ENCODE assay signal across 25 cellular contexts in genomic region chr6:133730881-133731280, GRCh38.
DNase-seq lines count a peak whose midpoint lies in the region; ATAC-seq and TF ChIP-seq lines count a peak whose summit lies in the region.
"Had no signal": no experiment of that assay in that cellular context is flagged by ENCODE, and none has a peak within 500 bp of the region (broad histone marks: within the 10 kb centered on the region; RNA-seq: fewer than 3 reads in every experiment).

No MANE protein-coding gene starts in this region.

- H3K4me2 ChIP-seq in neural progenitor cell, result no peak overlapping the region
- H3K4me2 ChIP-seq: KMS-11 had no signal

- TF ChIP-seq CTCF in epithelial cell of esophagus (IDR thresholded peaks at IDR 0.05; ENCODE audit: insufficient read depth, low read depth, low read length, missing control alignments) (no peak), neural progenitor cell (IDR thresholded peaks at IDR 0.05) (no peak)
- TF ChIP-seq CTCF in activated CD8-positive, alpha-beta T cell treated with anti-CD3 and anti-CD28 coated beads for 36 hours (IDR thresholded peaks at IDR 0.05), result no peak

- POLR2A ChIA-PET in activated CD8-positive, alpha-beta T cell treated with anti-CD3 and anti-CD28 coated beads for 36 hours (lab: Charles Lee), result no interaction called here

- H3K4me1 Mint-ChIP-seq in neural progenitor cell, result no peaks in the 10 kb centered on the region
- H3K4me1 Mint-ChIP-seq in stimulated activated memory B cell treated with anti-CD40 and anti-IgM and Interleukin-4, amounts not matched to agents 10 μg/mL and 1 μg/mL and 100 μg/mL, for 72 hours, result no peaks in the 10 kb centered on the region
- no peaks in the 10 kb centered on the region for H3K4me1 Mint-ChIP-seq in activated CD8-positive, alpha-beta T cell treated with anti-CD3 and anti-CD28 coated beads for 36 hours (ENCODE audit: low read depth)
- H3K4me1 Mint-ChIP-seq: activated naive CD8-positive, alpha-beta T cell treated with anti-CD3 and anti-CD28 coated beads, Interleukin-2, amount 10 ng/mL, durations not matched to agents 7 days and 5 days; mesothelial cell of epicardium had no signal

- intact Hi-C loops in activated CD8-positive, alpha-beta T cell treated with anti-CD3 and anti-CD28 coated beads for 36 hours (cut with micrococcal nuclease), result no loop called here

- no peak overlapping the region for H3K27ac Mint-ChIP-seq in neural progenitor cell
- H3K27ac Mint-ChIP-seq in stimulated activated memory B cell treated with anti-CD40 and anti-IgM and Interleukin-4, amounts not matched to agents 10 μg/mL and 1 μg/mL and 100 μg/mL, for 72 hours, result no peak overlapping the region
- H3K27ac Mint-ChIP-seq in activated CD8-positive, alpha-beta T cell treated with anti-CD3 and anti-CD28 coated beads for 36 hours, result no peak overlapping the region
- H3K27ac Mint-ChIP-seq: activated naive CD8-positive, alpha-beta T cell treated with anti-CD3 and anti-CD28 coated beads, Interleukin-2, amount 10 ng/mL, durations not matched to agents 7 days and 5 days; activated T-helper 2 cell treated with anti-CD3 and anti-CD28 coated beads, Interferon-gamma antibody, Interleukin-2, Interleukin-4, amounts not matched to agents 10 μg/mL and 5 μg/mL and 100 μg/mL, durations not matched to agents 14 hours and 24 hours and 36 hours; CD4-positive, alpha-beta T cell; effector memory CD8-positive, alpha-beta T cell; mesothelial cell of epicardium; natural killer cell treated with Interleukin-12 subunit alpha and Interleukin-12 subunit beta and Interleukin-15 and Interleukin-18, amount 100 ng/mL, for 72 hours; T-helper 2 cell treated with Interferon-gamma antibody and Interleukin-4, amounts not matched to agents 5 μg/mL and 100 μg/mL, for 36 hours had no signal

- peak overlapping the region; percentile 9 for H2AFZ ChIP-seq in neural progenitor cell (replicated peaks)
- H2AFZ ChIP-seq: parathyroid adenoma had no signal

- H3K9me3 Mint-ChIP-seq in neural progenitor cell, result peaks cover 12% of the 10 kb centered on the region
- peaks cover 7% of the 10 kb centered on the region for H3K9me3 Mint-ChIP-seq in stimulated activated memory B cell treated with anti-CD40 and anti-IgM and Interleukin-4, amounts not matched to agents 10 μg/mL and 1 μg/mL and 100 μg/mL, for 72 hours
- H3K9me3 Mint-ChIP-seq in activated CD8-positive, alpha-beta T cell treated with anti-CD3 and anti-CD28 coated beads for 36 hours, result peaks cover 9% of the 10 kb centered on the region
- H3K9me3 Mint-ChIP-seq: activated T-helper 2 cell treated with anti-CD3 and anti-CD28 coated beads, Interferon-gamma antibody, Interleukin-2, Interleukin-4, amounts not matched to agents 10 μg/mL and 5 μg/mL and 100 μg/mL, durations not matched to agents 14 hours and 24 hours and 36 hours had no signal

- H3K9ac ChIP-seq in neural progenitor cell, result no peak overlapping the region
- H3K9ac ChIP-seq: KMS-11, parathyroid adenoma had no signal

- DNase-seq in EH (ENCODE audit: low read depth) (peak; percentile 58), M059J (ENCODE audit: low read depth) (peak; percentile 34), epithelial cell of esophagus (ENCODE audit: low read depth) (peak; percentile 45), neural progenitor cell (ENCODE audit: low spot score) (no peak)
- no peak for DNase-seq in activated T-cell treated with anti-CD3 and anti-CD28 coated beads, Interleukin-2, amount 50 U/mL, for 48 hours
- no peak for DNase-seq in activated CD8-positive, alpha-beta T cell treated with anti-CD3 and anti-CD28 coated beads for 36 hours
- DNase-seq: activated CD4-positive, alpha-beta T cell treated with anti-CD3 and anti-CD28 coated beads, Interleukin-2, amount 50 U/mL, for 1 hour; activated naive CD8-positive, alpha-beta T cell treated with anti-CD3 and anti-CD28 coated beads, Interleukin-2, amount 10 ng/mL, durations not matched to agents 7 days and 5 days; CD4-positive, alpha-beta T cell; effector memory CD8-positive, alpha-beta T cell; heart right ventricle; left lung; NCI-H1048; NCI-H2029 treated with DMSO at 0.1 percent for 48 hours; NCI-H510A treated with DMSO at 0.1 percent for 48 hours had no signal

- H3K79me2 ChIP-seq in neural progenitor cell (ENCODE audit: low read depth), result no peaks in the 10 kb centered on the region
- H3K79me2 ChIP-seq: parathyroid adenoma had no signal

- H3F3A ChIP-seq in neural progenitor cell (ENCODE audit: low read depth), result no peaks in the 10 kb centered on the region

- H3K27me3 Mint-ChIP-seq in neural progenitor cell (ENCODE audit: insufficient read depth, low read depth), result no peaks in the 10 kb centered on the region
- H3K27me3 Mint-ChIP-seq in stimulated activated memory B cell treated with anti-CD40 and anti-IgM and Interleukin-4, amounts not matched to agents 10 μg/mL and 1 μg/mL and 100 μg/mL, for 72 hours, result no peaks in the 10 kb centered on the region
- no peaks in the 10 kb centered on the region for H3K27me3 Mint-ChIP-seq in activated CD8-positive, alpha-beta T cell treated with anti-CD3 and anti-CD28 coated beads for 36 hours
- H3K27me3 Mint-ChIP-seq: activated naive CD8-positive, alpha-beta T cell treated with anti-CD3 and anti-CD28 coated beads, Interleukin-2, amount 10 ng/mL, durations not matched to agents 7 days and 5 days; CD4-positive, alpha-beta T cell; effector memory CD8-positive, alpha-beta T cell; natural killer cell treated with Interleukin-12 subunit alpha and Interleukin-12 subunit beta and Interleukin-15 and Interleukin-18, amount 100 ng/mL, for 72 hours had no signal

- H3K36me3 Mint-ChIP-seq in neural progenitor cell, result no peaks in the 10 kb centered on the region
- no peaks in the 10 kb centered on the region for H3K36me3 Mint-ChIP-seq in stimulated activated memory B cell treated with anti-CD40 and anti-IgM and Interleukin-4, amounts not matched to agents 10 μg/mL and 1 μg/mL and 100 μg/mL, for 72 hours
- H3K36me3 Mint-ChIP-seq in activated CD8-positive, alpha-beta T cell treated with anti-CD3 and anti-CD28 coated beads for 36 hours (ENCODE audit: low read depth), result no peaks in the 10 kb centered on the region
- H3K36me3 Mint-ChIP-seq: activated naive CD8-positive, alpha-beta T cell treated with anti-CD3 and anti-CD28 coated beads, Interleukin-2, amount 10 ng/mL, durations not matched to agents 7 days and 5 days had no signal

- H3K9me3 ChIP-seq in neural progenitor cell (ENCODE audit: low read depth), result no peaks in the 10 kb centered on the region

- ATAC-seq in stimulated activated memory B cell treated with anti-CD40 and anti-IgM and Interleukin-4, amounts not matched to agents 10 μg/mL and 1 μg/mL and 100 μg/mL, for 72 hours, result no peak
- no peak for ATAC-seq in activated CD8-positive, alpha-beta T cell treated with anti-CD3 and anti-CD28 coated beads for 36 hours
- ATAC-seq in HG02870 (IDR thresholded peaks at IDR 0.05; ENCODE audit: unreplicated experiment), result no peak
- ATAC-seq: effector memory CD8-positive, alpha-beta T cell; heart right ventricle; left lung; natural killer cell treated with Interleukin-12 subunit alpha and Interleukin-12 subunit beta and Interleukin-15 and Interleukin-18, amount 100 ng/mL, for 72 hours; sciatic nerve had no signal

- no peak overlapping the region for H3K4me3 Mint-ChIP-seq in neural progenitor cell
- no peak overlapping the region for H3K4me3 Mint-ChIP-seq in stimulated activated memory B cell treated with anti-CD40 and anti-IgM and Interleukin-4, amounts not matched to agents 10 μg/mL and 1 μg/mL and 100 μg/mL, for 72 hours
- no peak overlapping the region for H3K4me3 Mint-ChIP-seq in activated CD8-positive, alpha-beta T cell treated with anti-CD3 and anti-CD28 coated beads for 36 hours
- H3K4me3 Mint-ChIP-seq: activated naive CD8-positive, alpha-beta T cell treated with anti-CD3 and anti-CD28 coated beads, Interleukin-2, amount 10 ng/mL, durations not matched to agents 7 days and 5 days; CD4-positive, alpha-beta T cell; effector memory CD8-positive, alpha-beta T cell; mesothelial cell of epicardium; natural killer cell treated with Interleukin-12 subunit alpha and Interleukin-12 subunit beta and Interleukin-15 and Interleukin-18, amount 100 ng/mL, for 72 hours; T-helper 2 cell treated with Interferon-gamma antibody and Interleukin-4, amounts not matched to agents 5 μg/mL and 100 μg/mL, for 36 hours had no signal

- no peaks in the 10 kb centered on the region for H3K4me1 ChIP-seq in neural progenitor cell
- H3K4me1 ChIP-seq: heart right ventricle, left lung, parathyroid adenoma had no signal

- no peaks in the 10 kb centered on the region for H3K36me3 ChIP-seq in neural progenitor cell
- H3K36me3 ChIP-seq: heart right ventricle, left lung had no signal

- H3K27ac ChIP-seq in neural progenitor cell, result no peak overlapping the region
- H3K27ac ChIP-seq: KMS-11, left lung, parathyroid adenoma, VCaP had no signal

- CTCF ChIA-PET in activated CD8-positive, alpha-beta T cell treated with anti-CD3 and anti-CD28 coated beads for 36 hours (lab: Charles Lee), result no interaction called here

- no peaks in the 10 kb centered on the region for H4K20me1 ChIP-seq in neural progenitor cell (ENCODE audit: low read depth)

- H3K4me3 ChIP-seq in epithelial cell of esophagus (ENCODE audit: low read length) (no peak overlapping the region), neural progenitor cell (no peak overlapping the region)
- H3K4me3 ChIP-seq: heart right ventricle, left lung had no signal

- no peaks in the 10 kb centered on the region for H3K27me3 ChIP-seq in neural progenitor cell
- H3K27me3 ChIP-seq: heart right ventricle, left lung had no signal

Comparison
In these comparisons a context has a peak if more than half of its experiments do, and no peak if none do; other contexts are left out.
1. DNase-seq: peak in EH (single experiment), M059J (single experiment) and epithelial cell of esophagus (single experiment); none in neural progenitor cell (single experiment), activated T-cell treated with anti-CD3 and anti-CD28 coated beads, Interleukin-2, amount 50 U/mL, for 48 hours (0 of 2) and activated CD8-positive, alpha-beta T cell treated with anti-CD3 and anti-CD28 coated beads for 36 hours (single experiment).